Comparison of ENCODE assay signal across 1 cellular context in the genomic region with DNA sequence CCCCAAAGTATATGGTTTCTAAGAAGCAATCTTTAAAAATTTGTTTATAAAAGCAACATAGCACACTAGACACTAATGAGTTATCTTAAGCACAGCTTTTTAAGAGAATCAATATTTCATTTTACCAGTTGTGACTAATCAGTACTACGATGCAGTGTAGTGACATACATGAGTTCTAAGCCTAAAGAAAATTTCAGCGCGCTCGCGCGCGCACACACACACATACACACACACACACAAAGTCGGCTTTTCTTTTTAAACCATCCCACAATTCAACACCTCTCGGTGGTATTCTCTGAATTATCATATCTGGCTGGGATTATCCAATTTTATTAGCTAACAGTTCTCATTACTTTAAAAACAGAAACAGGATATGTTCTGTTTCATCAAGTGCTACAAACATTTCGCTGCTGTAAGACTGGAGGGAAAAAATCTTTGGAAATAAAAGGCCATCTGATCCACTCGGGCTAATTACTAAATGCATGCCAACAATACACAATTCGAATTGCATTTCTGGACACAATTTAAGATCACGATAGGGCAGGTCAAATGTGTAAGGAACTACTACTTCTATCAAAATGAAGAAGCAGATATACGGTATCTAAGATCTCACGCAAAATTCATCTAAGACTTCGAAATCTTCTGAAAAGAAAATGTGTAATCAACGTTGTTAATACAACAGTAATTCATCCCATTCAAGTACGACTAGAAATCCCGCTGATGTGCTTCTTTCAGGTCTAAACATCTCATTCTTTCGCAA.
TF ChIP-seq lines count a peak whose summit lies in the region.

No MANE protein-coding gene starts in this region.

TF ChIP-seq in K562, 482 proteins besides CTCF, POLR2A, EP300 and RAD21 (continued from another document):
- TF ChIP-seq, protein P1, sequence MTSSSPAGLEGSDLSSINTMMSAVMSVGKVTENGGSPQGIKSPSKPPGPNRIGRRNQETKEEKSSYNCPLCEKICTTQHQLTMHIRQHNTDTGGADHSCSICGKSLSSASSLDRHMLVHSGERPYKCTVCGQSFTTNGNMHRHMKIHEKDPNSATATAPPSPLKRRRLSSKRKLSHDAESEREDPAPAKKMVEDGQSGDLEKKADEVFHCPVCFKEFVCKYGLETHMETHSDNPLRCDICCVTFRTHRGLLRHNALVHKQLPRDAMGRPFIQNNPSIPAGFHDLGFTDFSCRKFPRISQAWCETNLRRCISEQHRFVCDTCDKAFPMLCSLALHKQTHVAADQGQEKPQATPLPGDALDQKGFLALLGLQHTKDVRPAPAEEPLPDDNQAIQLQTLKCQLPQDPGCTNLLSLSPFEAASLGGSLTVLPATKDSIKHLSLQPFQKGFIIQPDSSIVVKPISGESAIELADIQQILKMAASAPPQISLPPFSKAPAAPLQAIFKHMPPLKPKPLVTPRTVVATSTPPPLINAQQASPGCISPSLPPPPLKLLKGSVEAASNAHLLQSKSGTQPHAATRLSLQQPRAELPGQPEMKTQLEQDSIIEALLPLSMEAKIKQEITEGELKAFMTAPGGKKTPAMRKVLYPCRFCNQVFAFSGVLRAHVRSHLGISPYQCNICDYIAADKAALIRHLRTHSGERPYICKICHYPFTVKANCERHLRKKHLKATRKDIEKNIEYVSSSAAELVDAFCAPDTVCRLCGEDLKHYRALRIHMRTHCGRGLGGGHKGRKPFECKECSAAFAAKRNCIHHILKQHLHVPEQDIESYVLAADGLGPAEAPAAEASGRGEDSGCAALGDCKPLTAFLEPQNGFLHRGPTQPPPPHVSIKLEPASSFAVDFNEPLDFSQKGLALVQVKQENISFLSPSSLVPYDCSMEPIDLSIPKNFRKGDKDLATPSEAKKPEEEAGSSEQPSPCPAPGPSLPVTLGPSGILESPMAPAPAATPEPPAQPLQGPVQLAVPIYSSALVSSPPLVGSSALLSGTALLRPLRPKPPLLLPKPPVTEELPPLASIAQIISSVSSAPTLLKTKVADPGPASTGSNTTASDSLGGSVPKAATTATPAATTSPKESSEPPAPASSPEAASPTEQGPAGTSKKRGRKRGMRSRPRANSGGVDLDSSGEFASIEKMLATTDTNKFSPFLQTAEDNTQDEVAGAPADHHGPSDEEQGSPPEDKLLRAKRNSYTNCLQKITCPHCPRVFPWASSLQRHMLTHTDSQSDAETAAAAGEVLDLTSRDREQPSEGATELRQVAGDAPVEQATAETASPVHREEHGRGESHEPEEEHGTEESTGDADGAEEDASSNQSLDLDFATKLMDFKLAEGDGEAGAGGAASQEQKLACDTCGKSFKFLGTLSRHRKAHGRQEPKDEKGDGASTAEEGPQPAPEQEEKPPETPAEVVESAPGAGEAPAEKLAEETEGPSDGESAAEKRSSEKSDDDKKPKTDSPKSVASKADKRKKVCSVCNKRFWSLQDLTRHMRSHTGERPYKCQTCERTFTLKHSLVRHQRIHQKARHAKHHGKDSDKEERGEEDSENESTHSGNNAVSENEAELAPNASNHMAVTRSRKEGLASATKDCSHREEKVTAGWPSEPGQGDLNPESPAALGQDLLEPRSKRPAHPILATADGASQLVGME (CRISPR knock-in tag; IDR thresholded peaks at IDR 0.05), result no peak
- TF ChIP-seq ZNF384 (IDR thresholded peaks at IDR 0.05; ENCODE audit: low read depth, low read length), result no peak
- 0 out of 2 replicates have a peak, but pooled peaks have one; percentile 11 for TF ChIP-seq SMARCE1 (IDR thresholded peaks at IDR 0.05)
- TF ChIP-seq EHMT2 (IDR thresholded peaks at IDR 0.05), result no peak
- no peak for TF ChIP-seq MAFF (IDR thresholded peaks at IDR 0.05; ENCODE audit: low read length)
- no peak for TF ChIP-seq RFX1 (IDR thresholded peaks at IDR 0.05)
TF ChIP-seq in K562: peak in this region for 21.
